ENCODE assay signal across 2 cellular contexts in genomic region chr18:57431512-57432080, GRCh38.
TF ChIP-seq lines count a peak whose summit lies in the region.

No MANE protein-coding gene starts in this region.

TF ChIP-seq in HepG2, 621 proteins besides CTCF, POLR2A, EP300 and RAD21 (continued from another document):
- no peak for TF ChIP-seq AGO1 (IDR thresholded peaks at IDR 0.05; ENCODE audit: low read depth, low read length, poor library complexity, severe bottlenecking)
- TF ChIP-seq ZNF253 (CRISPR knock-in tag; IDR thresholded peaks at IDR 0.05; ENCODE audit: borderline replicate concordance): no peak
- no peak for TF ChIP-seq SETDB1 (CRISPR knock-in tag; IDR thresholded peaks at IDR 0.05; ENCODE audit: borderline replicate concordance)

TF ChIP-seq in neural cell, 6 proteins besides CTCF, POLR2A, EP300 and RAD21:
- TF ChIP-seq REST (IDR thresholded peaks at IDR 0.05; ENCODE audit: borderline replicate concordance) (no peak), MXI1 (conservative IDR thresholded peaks at IDR 0.05; ENCODE audit: poor library complexity, severe bottlenecking) (no peak), EZH2 (IDR thresholded peaks at IDR 0.05; ENCODE audit: borderline replicate concordance, insufficient read depth, low read length, poor library complexity, severe bottlenecking) (no peak), POLR2AphosphoS5 (IDR thresholded peaks at IDR 0.05) (peak; percentile 66), TAF1 (IDR thresholded peaks at IDR 0.05; ENCODE audit: low read depth) (no peak), SMC3 (conservative IDR thresholded peaks at IDR 0.05; ENCODE audit: poor library complexity) (no peak)
